In genomic region chr11:76245720-76246119, GRCh38 we compare ENCODE assay signal across 28 cellular contexts. TPM values are rescaled to one million over a fixed set of nuclear protein-coding genes. Genes with fewer than 3 reads are reported as not detected.
"Had no signal": no experiment of that assay in that cellular context is flagged by ENCODE, and none has a peak within 500 bp of the region (broad histone marks: within the 10 kb centered on the region; RNA-seq: fewer than 3 reads in every experiment).

No MANE protein-coding gene starts in this region.

- H3K27ac ChIP-seq: heart left ventricle, left ventricle myocardium inferior, parathyroid adenoma, right atrium auricular region, right lobe of liver, tibial nerve, uterus had no signal

- H3K27me3 Mint-ChIP-seq: naive thymus-derived CD4-positive, alpha-beta T cell had no signal

- H3K27ac Mint-ChIP-seq: immature natural killer cell; memory B cell; natural killer cell treated with Interleukin-12 subunit alpha and Interleukin-12 subunit beta and Interleukin-15 and Interleukin-18, amount 100 ng/mL, for 72 hours; progenitor cell of endocrine pancreas; stimulated activated memory B cell treated with anti-CD40 and anti-IgM and Interleukin-4, amounts not matched to agents 10 μg/mL and 1 μg/mL and 100 μg/mL, for 72 hours; type B pancreatic cell had no signal

- H3K4me3 ChIP-seq: heart left ventricle, left ventricle myocardium inferior, mucosa of descending colon, right atrium auricular region, right lobe of liver, smooth muscle cell, tibial nerve, uterus had no signal

- H3K9me3 ChIP-seq: mucosa of descending colon, right atrium auricular region, right lobe of liver, uterus had no signal

- H3K27me3 ChIP-seq: heart left ventricle, right atrium auricular region, right lobe of liver, uterus had no signal

- H3K9me3 Mint-ChIP-seq: immature natural killer cell; memory B cell; natural killer cell treated with Interleukin-12 subunit alpha and Interleukin-12 subunit beta and Interleukin-15 and Interleukin-18, amount 100 ng/mL, for 72 hours; type B pancreatic cell had no signal

- H2AFZ ChIP-seq: parathyroid adenoma had no signal

- H3K4me1 ChIP-seq: left ventricle myocardium inferior, parathyroid adenoma, right atrium auricular region, right lobe of liver, tibial nerve, uterus had no signal

- H3K4me2 ChIP-seq: smooth muscle cell had no signal

- DNase-seq: hypothalamus; immature natural killer cell; left ventricle myocardium inferior; midbrain; naive thymus-derived CD4-positive, alpha-beta T cell; nucleus accumbens; right lobe of liver; stimulated activated CD4-positive, alpha-beta T cell treated with anti-CD3 and anti-CD28 coated beads, Interleukin-12 subunit alpha, Interleukin-12 subunit beta, amount 100 ng/mL, for 4 hours; stimulated activated CD4-positive, alpha-beta T cell treated with anti-CD3 and anti-CD28 coated beads, Interleukin-15, amount 100 ng/mL, for 24 hours; stimulated activated CD4-positive, alpha-beta T cell treated with anti-CD3 and anti-CD28 coated beads, Interleukin-2, amount 100 ng/mL, for 24 hours; stimulated activated CD4-positive, alpha-beta T cell treated with anti-CD3 and anti-CD28 coated beads, Interleukin-4, amount 100 ng/mL, for 1 hour; stimulated activated naive CD4-positive, alpha-beta T cell treated with Interleukin-2 at 50 U/mL for 16 hours; stimulated activated naive CD8-positive, alpha-beta T cell treated with anti-CD3 and anti-CD28 coated beads, Interleukin-15, amount 100 ng/mL, for 72 hours; substantia nigra; uterus had no signal

- H3K36me3 Mint-ChIP-seq: immature natural killer cell; memory B cell; naive thymus-derived CD4-positive, alpha-beta T cell; natural killer cell treated with Interleukin-12 subunit alpha and Interleukin-12 subunit beta and Interleukin-15 and Interleukin-18, amount 100 ng/mL, for 72 hours; stimulated activated memory B cell treated with anti-CD40 and anti-IgM and Interleukin-4, amounts not matched to agents 10 μg/mL and 1 μg/mL and 100 μg/mL, for 72 hours; type B pancreatic cell had no signal

- H3K4me3 Mint-ChIP-seq: immature natural killer cell; memory B cell; naive thymus-derived CD4-positive, alpha-beta T cell; natural killer cell treated with Interleukin-12 subunit alpha and Interleukin-12 subunit beta and Interleukin-15 and Interleukin-18, amount 100 ng/mL, for 72 hours; stimulated activated memory B cell treated with anti-CD40 and anti-IgM and Interleukin-4, amounts not matched to agents 10 μg/mL and 1 μg/mL and 100 μg/mL, for 72 hours; stimulated activated naive CD8-positive, alpha-beta T cell treated with anti-CD3 and anti-CD28 coated beads, Interleukin-15, amount 100 ng/mL, for 72 hours; type B pancreatic cell had no signal

- H3K4me1 Mint-ChIP-seq: immature natural killer cell; stimulated activated memory B cell treated with anti-CD40 and anti-IgM and Interleukin-4, amounts not matched to agents 10 μg/mL and 1 μg/mL and 100 μg/mL, for 72 hours; stimulated activated naive CD8-positive, alpha-beta T cell treated with anti-CD3 and anti-CD28 coated beads, Interleukin-15, amount 100 ng/mL, for 72 hours had no signal

- H3K9ac ChIP-seq: parathyroid adenoma had no signal

- H3K36me3 ChIP-seq: heart left ventricle, left ventricle myocardium inferior, right atrium auricular region, right lobe of liver, tibial nerve, uterus had no signal

RNA-seq across cellular contexts. Expression of gene WNT11, which starts 39.4 kb away (rescaled TPM):
- total RNA-seq: pulmonary artery endothelial cell, renal cortical epithelial cell had no signal
